In the genomic region with DNA sequence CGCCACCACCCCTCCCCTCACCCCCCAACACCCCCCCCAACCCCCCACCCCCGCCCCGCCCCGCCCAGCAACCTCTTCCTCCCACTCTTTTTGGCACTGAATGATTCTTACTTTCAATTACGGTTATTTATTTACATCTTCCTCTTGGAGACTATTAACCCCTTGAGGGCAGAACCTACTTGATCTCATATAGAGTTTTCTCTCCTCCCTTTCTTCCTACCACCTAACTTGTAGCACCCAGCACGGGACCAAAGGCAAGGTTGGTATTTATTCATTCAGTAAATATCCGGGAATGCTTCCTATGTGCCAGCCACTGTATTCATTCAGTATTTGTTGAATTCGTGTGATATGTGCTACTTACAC, we compare ENCODE assay signal across 9 cellular contexts. TPM values are rescaled to one million over a fixed set of nuclear protein-coding genes. Genes with fewer than 3 reads are reported as not detected.
DNase-seq lines count a peak whose midpoint lies in the region; ATAC-seq and TF ChIP-seq lines count a peak whose summit lies in the region.
"Had no signal": no experiment of that assay in that cellular context is flagged by ENCODE, and none has a peak within 500 bp of the region (broad histone marks: within the 10 kb centered on the region; RNA-seq: fewer than 3 reads in every experiment).

No MANE protein-coding gene starts in this region.

- DNase-seq in NCI-H526 (lab: John Stamatoyannopoulos, UW), result peak; percentile 16 to 46
- DNase-seq in endothelial cell (ENCODE audit: low spot score), result no peak
- DNase-seq in progenitor cell of endocrine pancreas (ENCODE audit: low spot score, unreplicated experiment), result no peak
- no peak for DNase-seq in KG1 (lab: John Stamatoyannopoulos, UW)
- no peak for DNase-seq in activated CD4-positive, alpha-beta T cell treated with anti-CD3 and anti-CD28 coated beads, Interleukin-2, amount 10 ng/mL, durations not matched to agents 7 days and 5 days
- DNase-seq: occipital lobe had no signal

- no peak for ATAC-seq in GM18858 (IDR thresholded peaks at IDR 0.05; ENCODE audit: unreplicated experiment)
- no peak for ATAC-seq in HG02973 (IDR thresholded peaks at IDR 0.05; ENCODE audit: unreplicated experiment)

- CTCF ChIA-PET in activated CD4-positive, alpha-beta T cell treated with anti-CD3 and anti-CD28 coated beads, Interleukin-2, amount 10 ng/mL, durations not matched to agents 7 days and 5 days (lab: Charles Lee), result no interaction called here

- H3K4me1 Mint-ChIP-seq in endothelial cell (ENCODE audit: unreplicated experiment) (peaks cover 31% of the 10 kb centered on the region), progenitor cell of endocrine pancreas (ENCODE audit: low read depth) (peaks cover 35% of the 10 kb centered on the region)
- H3K4me1 Mint-ChIP-seq in activated CD4-positive, alpha-beta T cell treated with anti-CD3 and anti-CD28 coated beads, Interleukin-2, amount 10 ng/mL, durations not matched to agents 7 days and 5 days, result peaks cover 10% of the 10 kb centered on the region

- H3K27ac Mint-ChIP-seq in endothelial cell (ENCODE audit: unreplicated experiment), result no peak overlapping the region
- H3K27ac Mint-ChIP-seq in progenitor cell of endocrine pancreas, result peak overlapping the region; percentile 43
- no peak overlapping the region for H3K27ac Mint-ChIP-seq in activated CD4-positive, alpha-beta T cell treated with anti-CD3 and anti-CD28 coated beads, Interleukin-2, amount 10 ng/mL, durations not matched to agents 7 days and 5 days

- H3K27me3 Mint-ChIP-seq in endothelial cell (ENCODE audit: unreplicated experiment) (peaks cover 5% of the 10 kb centered on the region), progenitor cell of endocrine pancreas (peaks cover 10% of the 10 kb centered on the region)
- peaks cover 50% of the 10 kb centered on the region for H3K27me3 Mint-ChIP-seq in activated CD4-positive, alpha-beta T cell treated with anti-CD3 and anti-CD28 coated beads, Interleukin-2, amount 10 ng/mL, durations not matched to agents 7 days and 5 days

- no peaks in the 10 kb centered on the region for H3K36me3 ChIP-seq in ES-I3 (ENCODE audit: insufficient read depth, low read length)

- TF ChIP-seq CTCF in endothelial cell (IDR thresholded peaks at IDR 0.05; ENCODE audit: unreplicated experiment) (no peak), progenitor cell of endocrine pancreas (IDR thresholded peaks at IDR 0.05; ENCODE audit: unreplicated experiment) (no peak)

- H3K9me3 Mint-ChIP-seq in endothelial cell (ENCODE audit: unreplicated experiment) (no peaks in the 10 kb centered on the region), progenitor cell of endocrine pancreas (ENCODE audit: low read depth) (no peaks in the 10 kb centered on the region)
- no peaks in the 10 kb centered on the region for H3K9me3 Mint-ChIP-seq in activated CD4-positive, alpha-beta T cell treated with anti-CD3 and anti-CD28 coated beads, Interleukin-2, amount 10 ng/mL, durations not matched to agents 7 days and 5 days

- H3K4me1 ChIP-seq in ES-I3 (ENCODE audit: insufficient read depth, low read length), result peaks cover 16% of the 10 kb centered on the region; the same call in 1 of the 2 replicates

- POLR2A ChIA-PET in activated CD4-positive, alpha-beta T cell treated with anti-CD3 and anti-CD28 coated beads, Interleukin-2, amount 10 ng/mL, durations not matched to agents 7 days and 5 days (lab: Charles Lee), result no interaction called here

- H3K36me3 Mint-ChIP-seq in endothelial cell (ENCODE audit: low read depth, unreplicated experiment), result no peaks in the 10 kb centered on the region
- H3K36me3 Mint-ChIP-seq in progenitor cell of endocrine pancreas (ENCODE audit: insufficient read depth), result peaks cover 3% of the 10 kb centered on the region
- no peaks in the 10 kb centered on the region for H3K36me3 Mint-ChIP-seq in activated CD4-positive, alpha-beta T cell treated with anti-CD3 and anti-CD28 coated beads, Interleukin-2, amount 10 ng/mL, durations not matched to agents 7 days and 5 days (ENCODE audit: low read depth)

- peak overlapping the region; percentile 25; the same call in 1 of the 2 replicates for H3K9ac ChIP-seq in ES-I3 (ENCODE audit: low read depth, low read length)

- peak overlapping the region; percentile 67 for H3K4me3 Mint-ChIP-seq in endothelial cell (ENCODE audit: unreplicated experiment)
- H3K4me3 Mint-ChIP-seq in progenitor cell of endocrine pancreas (ENCODE audit: low read depth), result peak overlapping the region; percentile 43
- H3K4me3 Mint-ChIP-seq in activated CD4-positive, alpha-beta T cell treated with anti-CD3 and anti-CD28 coated beads, Interleukin-2, amount 10 ng/mL, durations not matched to agents 7 days and 5 days, result no peak overlapping the region

- no peaks in the 10 kb centered on the region for H3K9me3 ChIP-seq in ES-I3 (ENCODE audit: control insufficient read depth, insufficient read depth, low read length)

RNA-seq across cellular contexts. Expression of gene CNKSR3, which starts 1.2 kb away (rescaled TPM):
- total RNA-seq in endothelial cell (ENCODE audit: unreplicated experiment), result 9.7 TPM
- total RNA-seq in progenitor cell of endocrine pancreas, result 17.3 and 20.3 TPM in 2 replicates
- total RNA-seq in activated CD4-positive, alpha-beta T cell treated with anti-CD3 and anti-CD28 coated beads, Interleukin-2, amount 10 ng/mL, durations not matched to agents 7 days and 5 days, result not detected

Comparison
In these comparisons a context has a peak if more than half of its experiments do, and no peak if none do; other contexts are left out.
1. DNase-seq: peak in NCI-H526 (2 of 2); none in endothelial cell (single experiment), progenitor cell of endocrine pancreas (single experiment), KG1 (single experiment) and activated CD4-positive, alpha-beta T cell treated with anti-CD3 and anti-CD28 coated beads, Interleukin-2, amount 10 ng/mL, durations not matched to agents 7 days and 5 days (single experiment).